In the genomic region with DNA sequence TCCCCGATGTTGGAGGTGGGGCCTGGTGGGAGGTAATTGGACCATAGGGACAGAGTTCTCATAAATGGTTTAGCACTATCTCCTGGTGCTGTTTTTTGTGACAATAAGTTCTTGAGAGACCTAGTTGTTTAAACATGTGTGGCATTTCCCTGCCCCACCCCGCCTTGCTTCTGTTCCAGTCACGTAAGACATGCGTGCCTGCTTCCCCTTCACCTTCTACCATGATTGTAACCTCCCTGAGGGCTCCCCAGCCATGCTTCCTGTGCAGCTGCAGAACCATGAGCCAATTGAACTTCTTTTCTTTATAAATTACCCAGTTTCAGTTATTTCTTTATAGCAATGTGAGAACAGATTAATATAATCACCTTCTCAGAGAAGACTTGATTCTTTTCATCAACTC, we compare ENCODE assay signal across 20 cellular contexts.
"Had no signal": no experiment of that assay in that cellular context is flagged by ENCODE, and none has a peak within 500 bp of the region (broad histone marks: within the 10 kb centered on the region; RNA-seq: fewer than 3 reads in every experiment).

No MANE protein-coding gene starts in this region.

- DNase-seq: activated CD4-positive, alpha-beta T cell treated with anti-CD3 and anti-CD28 coated beads for 4 hours; activated CD8-positive, alpha-beta memory T cell treated with anti-CD3 and anti-CD28 coated beads, Interleukin-2, amount 50 U/mL, for 4 hours; activated CD8-positive, alpha-beta T cell treated with anti-CD3 and anti-CD28 coated beads for 36 hours; activated T-cell treated with anti-CD3 and anti-CD28 coated beads, Interleukin-2, amount 50 U/mL, for 1 hour; KG1; NCI-H1092; NCI-H1417; NCI-H1930; NCI-H2171 treated with DMSO at 0.1 percent for 48 hours; NCI-H226; NCI-H774; NK-92 treated with Interleukin-12 subunit alpha and Interleukin-12 subunit beta, amount 100 ng/mL, for 24 hours; PC-3; SHP77 treated with DMSO at 0.1 percent for 48 hours had no signal

- H3K27me3 Mint-ChIP-seq: activated naive CD4-positive, alpha-beta T cell treated with anti-CD3 and anti-CD28 coated beads, Interleukin-2, amount 50 U/mL, for 24 hours had no signal

- H3K36me3 ChIP-seq: ascending aorta had no signal

- H3K27ac Mint-ChIP-seq: activated CD8-positive, alpha-beta T cell treated with anti-CD3 and anti-CD28 coated beads for 36 hours; activated naive CD4-positive, alpha-beta T cell treated with anti-CD3 and anti-CD28 coated beads, Interleukin-2, amount 50 U/mL, for 24 hours; T-helper 1 cell treated with Interleukin-12 subunit alpha and Interleukin-12 subunit beta and Interleukin-4 antibody, amounts not matched to agents 30 μg/mL and 1 μg/mL, for 36 hours had no signal

- H3K4me3 Mint-ChIP-seq: activated CD8-positive, alpha-beta T cell treated with anti-CD3 and anti-CD28 coated beads for 36 hours; activated naive CD4-positive, alpha-beta T cell treated with anti-CD3 and anti-CD28 coated beads, Interleukin-2, amount 50 U/mL, for 24 hours; central memory CD8-positive, alpha-beta T cell; T-helper 1 cell treated with Interleukin-12 subunit alpha and Interleukin-12 subunit beta and Interleukin-4 antibody, amounts not matched to agents 30 μg/mL and 1 μg/mL, for 36 hours had no signal

- H3K4me3 ChIP-seq: ascending aorta, body of pancreas had no signal

- H3K27me3 ChIP-seq: ascending aorta, body of pancreas had no signal

- H3K9me3 Mint-ChIP-seq: activated CD8-positive, alpha-beta T cell treated with anti-CD3 and anti-CD28 coated beads for 36 hours; activated naive CD4-positive, alpha-beta T cell treated with anti-CD3 and anti-CD28 coated beads, Interleukin-2, amount 50 U/mL, for 24 hours; central memory CD8-positive, alpha-beta T cell; T-helper 1 cell treated with Interleukin-12 subunit alpha and Interleukin-12 subunit beta and Interleukin-4 antibody, amounts not matched to agents 30 μg/mL and 1 μg/mL, for 36 hours had no signal

- H3K27ac ChIP-seq: ascending aorta, body of pancreas had no signal

- H3K9me3 ChIP-seq: ascending aorta, body of pancreas had no signal

- ATAC-seq: activated CD4-positive, CD25-positive, alpha-beta regulatory T cell treated with anti-CD3 and anti-CD28 coated beads, Interleukin-2, amount 50 U/mL, for 24 hours; activated CD8-positive, alpha-beta T cell treated with anti-CD3 and anti-CD28 coated beads for 36 hours; body of pancreas; PC-3 had no signal

- H3K36me3 Mint-ChIP-seq: activated naive CD4-positive, alpha-beta T cell treated with anti-CD3 and anti-CD28 coated beads, Interleukin-2, amount 50 U/mL, for 24 hours had no signal
